In genomic region chr11:103315248-103315647, GRCh38 we compare ENCODE assay signal across 17 cellular contexts.
DNase-seq lines count a peak whose midpoint lies in the region; ATAC-seq, FAIRE-seq and TF ChIP-seq lines count a peak whose summit lies in the region.
"Had no signal": no experiment of that assay in that cellular context is flagged by ENCODE, and none has a peak within 500 bp of the region (broad histone marks: within the 10 kb centered on the region; RNA-seq: fewer than 3 reads in every experiment).

No MANE protein-coding gene starts in this region.

- intact Hi-C loops in endothelial cell of umbilical vein (cut with micrococcal nuclease): no loop called here

- no TSS peak for BruUV-seq in endothelial cell of umbilical vein (replicated peaks; lab: Mats Ljungman, UMichigan)

- H2AFZ ChIP-seq in endothelial cell of umbilical vein (ENCODE audit: low read depth, low read length): no peak overlapping the region
- H2AFZ ChIP-seq: GM23248 had no signal

- TF ChIP-seq POLR2A in endothelial cell of umbilical vein (IDR thresholded peaks at IDR 0.05; ENCODE audit: low read depth, low read length): no peak

- dilution Hi-C loops in endothelial cell of umbilical vein (cut with MboI; ENCODE audit: extremely low pct_ligation_motif_present, low sequenced_read_pairs): no loop called here

- no peaks in the 10 kb centered on the region for H3K9me3 ChIP-seq in endothelial cell of umbilical vein (replicated peaks; ENCODE audit: control insufficient read depth, insufficient read depth, low read length)
- H3K9me3 ChIP-seq: BE2C, Caco-2, HAP-1 had no signal

- POLR2A ChIA-PET in endothelial cell of umbilical vein (lab: Charles Lee): no interaction called here

- H3K4me2 ChIP-seq in endothelial cell of umbilical vein (ENCODE audit: insufficient read depth, low read length): no peak overlapping the region

- H3K79me2 ChIP-seq in endothelial cell of umbilical vein (ENCODE audit: control insufficient read depth, insufficient read depth, low read length): no peaks in the 10 kb centered on the region

- no peaks in the 10 kb centered on the region for H3K4me1 ChIP-seq in endothelial cell of umbilical vein (ENCODE audit: control insufficient read depth, extremely low read depth, insufficient read depth, low read length)
- H3K4me1 ChIP-seq: Caco-2 had no signal

- no peak overlapping the region for H3K9ac ChIP-seq in endothelial cell of umbilical vein (replicated peaks; ENCODE audit: extremely low read depth, insufficient read depth, low read length)
- H3K9ac ChIP-seq: GM23248 had no signal

- FAIRE-seq in D721Med (lab: Jason Lieb, UNC): peak; percentile 46
- FAIRE-seq in endothelial cell of umbilical vein (lab: Jason Lieb, UNC): peak; percentile 44
- FAIRE-seq: GM12891, GM18507, K562 had no signal

- H4K20me1 ChIP-seq in endothelial cell of umbilical vein (replicated peaks; ENCODE audit: control insufficient read depth, extremely low read depth, insufficient read depth, low read length): no peaks in the 10 kb centered on the region

- H3K4me3 ChIP-seq in endothelial cell of umbilical vein (replicated peaks in 1 of 3; ENCODE audit: insufficient read depth in 1 of 3, low read depth in 1 of 3, low read length in 3 of 3): no peak overlapping the region
- H3K4me3 ChIP-seq: GM23248, HAP-1, K562 had no signal

- H3K27me3 ChIP-seq in endothelial cell of umbilical vein (ENCODE audit: control insufficient read depth in 2 of 2, insufficient read depth in 2 of 2, low read length in 2 of 2): no peaks in the 10 kb centered on the region
- H3K27me3 ChIP-seq: BE2C had no signal

- CTCF ChIA-PET in endothelial cell of umbilical vein (lab: Charles Lee): interaction anchor here (0.8 to 2.6 kb wide), 4 partner anchors 9 to 271 kb away, joined by 3 to 10 read pairs (median 4); no protein-coding TSS in a partner anchor

- no peak for TF ChIP-seq CTCF in D721Med (IDR thresholded peaks at IDR 0.05; ENCODE audit: insufficient read depth, missing control alignments)
- TF ChIP-seq CTCF in endothelial cell of umbilical vein (IDR thresholded peaks at IDR 0.05; ENCODE audit: extremely low read depth in 1 of 2, insufficient read depth in 1 of 2, low read depth in 1 of 2, low read length in 2 of 2): no peak

- no peak for ATAC-seq in GM18498 (IDR thresholded peaks at IDR 0.05; ENCODE audit: unreplicated experiment)
- ATAC-seq: K562 had no signal

- no peaks in the 10 kb centered on the region for H3K36me3 ChIP-seq in endothelial cell of umbilical vein (ENCODE audit: control insufficient read depth in 2 of 2, extremely low read depth in 1 of 2, insufficient read depth in 2 of 2, low read length in 2 of 2)
- H3K36me3 ChIP-seq: BE2C, HAP-1 had no signal

- DNase-seq in D721Med (ENCODE audit: insufficient read length, low spot score): no peak
- DNase-seq in ELR (ENCODE audit: low read depth): peak; percentile 28
- no peak for DNase-seq in endothelial cell of umbilical vein (ENCODE audit: low read depth, low spot score)
- DNase-seq in kidney tubule cell (ENCODE audit: low spot score): peak; percentile 25
- DNase-seq in NCI-H510A treated with DMSO at 0.1 percent for 48 hours (lab: John Stamatoyannopoulos, UW): no peak
- DNase-seq: BE2C; Caco-2; CD4-positive, alpha-beta T cell; DMS153; DMS79; GM23248 had no signal

- no peak overlapping the region for H3K27ac ChIP-seq in endothelial cell of umbilical vein (ENCODE audit: insufficient read depth, low read depth, low read length)
- H3K27ac ChIP-seq: C4-2B, GM23248 had no signal

- no peaks in the 10 kb centered on the region for H3K9me1 ChIP-seq in endothelial cell of umbilical vein (replicated peaks; ENCODE audit: control insufficient read depth, extremely low read depth, insufficient read depth, low read length)

TF ChIP-seq in endothelial cell of umbilical vein, 7 proteins besides CTCF, POLR2A, EP300 and RAD21:
- TF ChIP-seq JUN (IDR thresholded peaks at IDR 0.05; ENCODE audit: borderline replicate concordance, insufficient read depth, insufficient read length, low read depth) (peak; percentile 26), MAX (IDR thresholded peaks at IDR 0.05; ENCODE audit: insufficient read depth, insufficient read length) (no peak)
TF ChIP-seq in endothelial cell of umbilical vein: peak in this region for 1.

Comparison
In these comparisons a context has a peak if more than half of its experiments do, and no peak if none do; other contexts are left out.
1. DNase-seq: peak in ELR (single experiment) and kidney tubule cell (single experiment); none in D721Med (single experiment), endothelial cell of umbilical vein (single experiment) and NCI-H510A treated with DMSO at 0.1 percent for 48 hours (single experiment).